In the genomic region with DNA sequence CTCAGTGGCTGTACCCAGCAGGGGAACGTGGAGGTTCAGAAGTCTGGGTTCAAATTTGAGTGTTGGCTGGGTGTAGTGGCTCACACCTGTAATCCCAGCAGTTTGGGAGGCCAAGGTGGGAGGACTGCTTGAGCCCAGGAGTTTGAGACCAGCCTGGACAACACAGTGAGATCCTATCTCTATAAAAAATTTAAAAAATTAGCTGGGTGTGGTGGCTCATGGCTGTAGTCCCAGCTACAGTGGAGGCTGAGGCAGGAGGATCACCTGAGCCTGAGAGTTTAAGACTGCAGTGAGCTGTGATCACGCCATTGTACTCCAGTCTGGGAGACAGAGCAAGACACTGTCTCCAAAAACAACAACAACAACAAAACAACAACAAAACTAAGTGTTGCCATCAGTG, we compare ENCODE assay signal across 12 cellular contexts. TPM values are rescaled to one million over a fixed set of nuclear protein-coding genes. Genes with fewer than 3 reads are reported as not detected.
A peak's percentile ranks its signal among the peaks of the same experiment; 100 is the strongest.
DNase-seq lines count a peak whose midpoint lies in the region; ATAC-seq, FAIRE-seq and TF ChIP-seq lines count a peak whose summit lies in the region.
"Not testable (repeated sequence)": the region's sequence is repeated elsewhere in the genome, so short reads cannot be mapped to it uniquely, and the experiment has no call there.
"Had no signal": no experiment of that assay in that cellular context is flagged by ENCODE, and none has a peak within 500 bp of the region (broad histone marks: within the 10 kb centered on the region; RNA-seq: fewer than 3 reads in every experiment).

No MANE protein-coding gene starts in this region.

- not testable (repeated sequence) for H2AK5ac ChIP-seq in IMR-90 (ENCODE audit: low read depth, low read length); trophoblast cell (ENCODE audit: low read length)

- in situ Hi-C loops in IMR-90 (cut with MboI; ENCODE audit: low sequenced_read_pairs); K562 (cut with MboI): not testable (repeated sequence)

- intact Hi-C loops in IMR-90 (cut with micrococcal nuclease); K562 (cut with micrococcal nuclease): not testable (repeated sequence)

- not testable (repeated sequence) for ATAC-seq in A549; IMR-90 (ENCODE audit: low read depth); K562

- not testable (repeated sequence) for H3K27me3 ChIP-seq in IMR-90 (ENCODE audit: control insufficient read depth, insufficient read depth, low read length); K562 (ENCODE audit: control insufficient read depth in 2 of 2, insufficient read depth in 2 of 2, low read length in 2 of 2); trophoblast cell (ENCODE audit: insufficient read depth, low read length)

- dilution Hi-C loops in IMR-90 (cut with HindIII; ENCODE audit: low sequenced_read_pairs, unreplicated experiment), result not testable (repeated sequence)

- H2AK9ac ChIP-seq in IMR-90 (replicated peaks; ENCODE audit: low read depth, low read length, poor library complexity), result peak overlapping the region; percentile 21

- H3K56ac ChIP-seq in IMR-90 (ENCODE audit: extremely low read depth, insufficient read depth, low read length), result not testable (repeated sequence)

- H4K8ac ChIP-seq in IMR-90 (ENCODE audit: low read depth in 2 of 2, low read length in 2 of 2); trophoblast cell (ENCODE audit: low read depth, low read length): not testable (repeated sequence)

- H2BK20ac ChIP-seq in IMR-90 (ENCODE audit: low read depth, low read length), result not testable (repeated sequence)

- H4K12ac ChIP-seq in trophoblast cell (ENCODE audit: low read depth, low read length), result not testable (repeated sequence)

- not testable (repeated sequence) for H3K4ac ChIP-seq in IMR-90 (ENCODE audit: low read depth, low read length); trophoblast cell (ENCODE audit: low read depth, low read length)

- not testable (repeated sequence) for H2AFZ ChIP-seq in IMR-90 (replicated peaks; ENCODE audit: low read length, poor library complexity); K562 (ENCODE audit: low read depth, low read length); trophoblast cell (ENCODE audit: insufficient read depth, low read length, poor library complexity)

- not testable (repeated sequence) for H3K4me1 ChIP-seq in A549; IMR-90 (ENCODE audit: control insufficient read depth, insufficient read depth, low read length); trophoblast cell (ENCODE audit: control insufficient read depth in 1 of 2, insufficient read depth in 2 of 2, low read length in 2 of 2)
- H3K4me1 ChIP-seq in K562 (replicated peaks in 1 of 2; ENCODE audit: control insufficient read depth in 2 of 2, insufficient read depth in 2 of 2, low read length in 2 of 2), result peaks cover 1 to 15% of the 10 kb centered on the region in 2 experiments; a peak in 4 of 5 replicates

- H3K27ac ChIP-seq in A549; IMR-90 (ENCODE audit: insufficient read depth, low read length); K562 (ENCODE audit: extremely low read depth, low read depth, low read length); trophoblast cell (ENCODE audit: low read depth, low read length): not testable (repeated sequence)

- not testable (repeated sequence) for H3K36me3 ChIP-seq in IMR-90 (ENCODE audit: control insufficient read depth, insufficient read depth, low read length); K562 (ENCODE audit: control insufficient read depth, insufficient read depth, low read length)
- peaks cover 10 to 12% of the 10 kb centered on the region in 2 experiments for H3K36me3 ChIP-seq in trophoblast cell (ENCODE audit: control insufficient read depth in 1 of 2, insufficient read depth in 2 of 2, low read length in 2 of 2)

- FAIRE-seq in A549 (lab: Jason Lieb, UNC), result peak; percentile 54
- FAIRE-seq in K562 (lab: Jason Lieb, UNC), result not testable (repeated sequence)

- not testable (repeated sequence) for BruUV-seq in IMR-90 (replicated peaks; lab: Mats Ljungman, UMichigan); K562 (replicated peaks; lab: Mats Ljungman, UMichigan)

- H3K4me2 ChIP-seq in A549; IMR-90 (ENCODE audit: low read depth, low read length); K562 (ENCODE audit: insufficient read depth, low read length); trophoblast cell (ENCODE audit: low read length): not testable (repeated sequence)

- H3K18ac ChIP-seq in IMR-90 (ENCODE audit: low read depth, low read length); trophoblast cell (ENCODE audit: low read length): not testable (repeated sequence)

- H3K23ac ChIP-seq in IMR-90 (ENCODE audit: low read depth, low read length); trophoblast cell (ENCODE audit: low read length): not testable (repeated sequence)

- not testable (repeated sequence) for TF ChIP-seq EP300 in A549 (IDR thresholded peaks at IDR 0.05); K562 (IDR thresholded peaks at IDR 0.05; ENCODE audit: low read length)

- not testable (repeated sequence) for H3K4me3 ChIP-seq in A549; IMR-90 (ENCODE audit: insufficient read depth, low read depth, low read length); K562; trophoblast cell (ENCODE audit: low read depth, low read length)

- not testable (repeated sequence) for H3K9me3 ChIP-seq in A549; IMR-90 (ENCODE audit: control insufficient read depth, insufficient read depth, low read length); K562 (replicated peaks; ENCODE audit: control insufficient read depth, insufficient read depth, low read depth, low read length); trophoblast cell (ENCODE audit: insufficient read depth, low read depth, low read length)

- H3K14ac ChIP-seq in IMR-90 (replicated peaks; ENCODE audit: low read depth, low read length); trophoblast cell (ENCODE audit: low read length): not testable (repeated sequence)

- not testable (repeated sequence) for H3K9me1 ChIP-seq in IMR-90 (ENCODE audit: insufficient read depth, low read length); K562 (ENCODE audit: control insufficient read depth, insufficient read depth, low read length)

- not testable (repeated sequence) for H2BK120ac ChIP-seq in IMR-90 (ENCODE audit: low read depth, low read length); trophoblast cell (ENCODE audit: insufficient read depth, low read length, poor library complexity)

- not testable (repeated sequence) for TF ChIP-seq POLR2A in A549 (IDR thresholded peaks at IDR 0.05; ENCODE audit: low read length); IMR-90 (IDR thresholded peaks at IDR 0.05; ENCODE audit: low read depth, low read length); K562 (conservative IDR thresholded peaks at IDR 0.05)

- H3K9ac ChIP-seq in IMR-90 (ENCODE audit: low read depth, low read length); trophoblast cell (ENCODE audit: low read length): not testable (repeated sequence)
- H3K9ac ChIP-seq in K562 (ENCODE audit: insufficient read depth in 1 of 2, low read depth in 2 of 2, low read length in 2 of 2), result peak overlapping the region in 1 of 2 experiments; percentile 68; a peak in 2 of 4 replicates

- TF ChIP-seq CTCF in A549 (IDR thresholded peaks at IDR 0.05); IMR-90 (conservative IDR thresholded peaks at IDR 0.05; ENCODE audit: low read depth, low read length); K562 (IDR thresholded peaks at IDR 0.05 in 2 of 3, conservative IDR thresholded peaks at IDR 0.05 in 1 of 3; ENCODE audit: insufficient read depth in 2 of 3, low read depth in 1 of 3, low read length in 3 of 3): not testable (repeated sequence)

- not testable (repeated sequence) for TF ChIP-seq RAD21 in A549 (conservative IDR thresholded peaks at IDR 0.05 in 1 of 2, IDR thresholded peaks at IDR 0.05 in 1 of 2); IMR-90 (IDR thresholded peaks at IDR 0.05; ENCODE audit: low read length); K562 (CRISPR knock-in tag; conservative IDR thresholded peaks at IDR 0.05 in 1 of 2, IDR thresholded peaks at IDR 0.05 in 1 of 2)

- DNase-seq in A549 (ENCODE audit: low read depth in 1 of 2, low spot score in 1 of 2); IMR-90; K562 (ENCODE audit: extremely low read depth in 1 of 4, low spot score in 3 of 4): not testable (repeated sequence)
- peak; percentile 45 to 67 for DNase-seq in trophoblast cell

- H4K5ac ChIP-seq in IMR-90 (ENCODE audit: low read depth, low read length), result not testable (repeated sequence)

- POLR2A ChIA-PET in A549 (lab: Yijun Ruan, JAX); IMR-90 (lab: Charles Lee; ENCODE audit: unreplicated experiment); K562 (lab: Yijun Ruan, JAX): not testable (repeated sequence)

- CTCF ChIA-PET in A549 (lab: Yijun Ruan, JAX), result interaction anchor here (0.6 to 1.6 kb wide), 8 partner anchors 9 to 421 kb away, joined by 3 to 5 read pairs (median 4); no protein-coding TSS in a partner anchor
- CTCF ChIA-PET in IMR-90 (lab: Yijun Ruan, JAX); K562 (lab: Yijun Ruan, JAX; ENCODE audit: low intra/inter-chr PET ratio): not testable (repeated sequence)

- H2BK5ac ChIP-seq in IMR-90 (ENCODE audit: low read depth, low read length, poor library complexity, severe bottlenecking); trophoblast cell (ENCODE audit: low read depth, low read length, poor library complexity): not testable (repeated sequence)

- not testable (repeated sequence) for H2BK15ac ChIP-seq in IMR-90 (ENCODE audit: low read depth, low read length)

- H4K91ac ChIP-seq in IMR-90 (ENCODE audit: insufficient read depth, low read depth, low read length); trophoblast cell (ENCODE audit: low read depth, low read length): not testable (repeated sequence)

- H3K79me1 ChIP-seq in IMR-90 (ENCODE audit: low read depth in 1 of 2, low read length in 2 of 2), result peaks cover 8 to 13% of the 10 kb centered on the region in 2 experiments; a peak in 3 of 4 replicates
- H3K79me1 ChIP-seq in trophoblast cell (ENCODE audit: low read length), result not testable (repeated sequence)

- not testable (repeated sequence) for H2BK12ac ChIP-seq in trophoblast cell (ENCODE audit: low read length)

- not testable (repeated sequence) for H4K20me1 ChIP-seq in IMR-90 (ENCODE audit: insufficient read depth, low read length); K562 (replicated peaks; ENCODE audit: control insufficient read depth, insufficient read depth, low read length)

- H3K79me2 ChIP-seq in K562 (ENCODE audit: control insufficient read depth, insufficient read depth, low read length); trophoblast cell (ENCODE audit: control insufficient read depth, insufficient read depth, low read length, poor library complexity): not testable (repeated sequence)

- whole genome bisulfite sequencing in A549 (ENCODE audit: missing lambda C conversion rate), result 87% methylated on average over 2 of the region's 2 CpGs
- WGBS in IMR-90 (ENCODE audit: extremely low coverage in 2 of 2, insufficient read length in 1 of 2), 2 experiments, result 83% methylated on average over 1 of the region's 2 CpGs; no CpG with 5 or more reads in 1 of the 2 experiments
- 53% methylated on average over 2 of the region's 2 CpGs for WGBS in K562 (ENCODE audit: insufficient coverage, low coverage, missing lambda C conversion rate)
- WGBS in trophoblast cell (ENCODE audit: extremely low coverage, insufficient coverage, insufficient read length), result no CpG with 5 or more reads among the region's 2 CpGs

RNA-seq across cellular contexts. Expression of a gene that starts 6.1 kb away (rescaled TPM):
- polyA plus RNA-seq in A549 (2011; rRNA removed) (20.7 and 25.0 TPM in 2 replicates), A549 (2017; fragmentation: RNase III; extraction: RNeasy Plus Mini Kit Qiagen cat#74134 plus additional on column Dnase treatment) (17.1 to 23.3 TPM (median 22.9 TPM) in 3 replicates), IMR-90 (2012; rRNA removed) (21.4 and 25.9 TPM in 2 replicates), K562 (2011; rRNA removed) (11.7 and 14.6 TPM in 2 replicates), K562 (2014; fragmentation: Illumina TruSeq; extraction: Trizol) (9.0 and 14.6 TPM in 2 replicates), K562 (2014; fragmentation: Nextera tagmentation; extraction: Ambion mirVana) (under 1 TPM; 0.28 to 0.92 TPM), K562 (2014; rRNA removed) (20.4 and 20.9 TPM in 2 replicates)
- polyA plus RNA-seq in A549 (2012; cell fraction: cytosol; rRNA removed), result 30.0 and 35.6 TPM in 2 replicates
- 39.3 and 46.0 TPM in 2 replicates for polyA plus RNA-seq in A549 (2012; cell fraction: nucleus; rRNA removed)
- polyA minus RNA-seq in A549 (2011; rRNA and poly(A)+ RNA removed), result 6.9 and 13.6 TPM in 2 replicates
- total RNA-seq in IMR-90 (2012; rRNA removed) (7.9 and 8.3 TPM in 2 replicates), K562 (2014; rRNA removed) (11.9 and 14.8 TPM in 2 replicates), K562 (2014; rRNA removed; fragmentation: Illumina TruSeq; extraction: Trizol) (1.9 and 4.2 TPM in 2 replicates), K562 (2015; rRNA removed; fragmentation: Illumina TruSeq; extraction: Trizol) (7.7 and 9.2 TPM in 2 replicates), K562 (2021) (15.4 and 15.6 TPM in 2 replicates)
- 49.0 and 50.2 TPM in 2 replicates for polyA plus RNA-seq in IMR-90 (2012; cell fraction: cytosol; rRNA removed)
- 34.1 and 62.8 TPM in 2 replicates for polyA plus RNA-seq in IMR-90 (2012; cell fraction: nucleus; rRNA removed; ENCODE audit: low replicate concordance)
- 17.4 and 18.8 TPM in 2 replicates for total RNA-seq in K562 (2011; cell fraction: chromatin; rRNA removed; ENCODE audit: low replicate concordance)
- total RNA-seq in K562 (2011; cell fraction: nucleolus; rRNA removed), result 12.3 and 13.6 TPM in 2 replicates
- 11.1 and 23.1 TPM in 2 replicates for total RNA-seq in K562 (2011; cell fraction: nucleoplasm; rRNA removed)
- 24.7 and 32.5 TPM in 2 replicates for polyA plus RNA-seq in K562 (2011; cell fraction: cytosol; rRNA removed)
- 23.7 and 28.9 TPM in 2 replicates for polyA plus RNA-seq in K562 (2011; cell fraction: nucleus; rRNA removed)
- polyA plus RNA-seq in K562 (2012), result 15.9 and 29.9 TPM in 2 replicates
- polyA minus RNA-seq in K562 (2011; rRNA and poly(A)+ RNA removed), result 2.0 and 2.6 TPM in 2 replicates
- 2.4 and 3.2 TPM in 2 replicates for polyA minus RNA-seq in K562 (2011; cell fraction: cytosol; rRNA and poly(A)+ RNA removed)
- 1.8 and 3.1 TPM in 2 replicates for polyA minus RNA-seq in K562 (2011; cell fraction: nucleus; rRNA and poly(A)+ RNA removed)
- 16.0 and 16.2 TPM in 2 replicates for polyA plus RNA-seq in trophoblast cell (2013)

RNA-seq across cellular contexts. Expression of a gene that starts 8.8 kb away (rescaled TPM):
- polyA plus RNA-seq in A549 (2011; rRNA removed) (not detected in 2 replicates), A549 (2017; fragmentation: RNase III; extraction: RNeasy Plus Mini Kit Qiagen cat#74134 plus additional on column Dnase treatment) (not detected in 3 replicates), IMR-90 (2012; rRNA removed) (0.44 TPM in 1 of 2 replicates, not detected in the other), K562 (2011; rRNA removed) (not detected in 2 replicates), K562 (2014; fragmentation: Illumina TruSeq; extraction: Trizol) (not detected in 2 replicates), K562 (2014; fragmentation: Nextera tagmentation; extraction: Ambion mirVana) (not detected), K562 (2014; rRNA removed) (0.21 and 1.1 TPM in 2 replicates)
- not detected in 2 replicates for polyA plus RNA-seq in A549 (2012; cell fraction: cytosol; rRNA removed)
- 0.48 and 2.0 TPM in 2 replicates for polyA plus RNA-seq in A549 (2012; cell fraction: nucleus; rRNA removed)
- 1.8 TPM in 1 of 2 replicates, not detected in the other for polyA minus RNA-seq in A549 (2011; rRNA and poly(A)+ RNA removed)
- total RNA-seq in IMR-90 (2012; rRNA removed) (not detected in 2 replicates), K562 (2014; rRNA removed) (not detected in 2 replicates), K562 (2014; rRNA removed; fragmentation: Illumina TruSeq; extraction: Trizol) (not detected in 2 replicates), K562 (2015; rRNA removed; fragmentation: Illumina TruSeq; extraction: Trizol) (not detected in 2 replicates), K562 (2021) (not detected in 2 replicates)
- 0.24 and 1.6 TPM in 2 replicates for polyA plus RNA-seq in IMR-90 (2012; cell fraction: cytosol; rRNA removed)
- 0.64 TPM in 1 of 2 replicates, not detected in the other for polyA plus RNA-seq in IMR-90 (2012; cell fraction: nucleus; rRNA removed; ENCODE audit: low replicate concordance)
- 2.7 and 4.0 TPM in 2 replicates for total RNA-seq in K562 (2011; cell fraction: chromatin; rRNA removed; ENCODE audit: low replicate concordance)
- total RNA-seq in K562 (2011; cell fraction: nucleolus; rRNA removed), result not detected in 2 replicates
- not detected in 2 replicates for total RNA-seq in K562 (2011; cell fraction: nucleoplasm; rRNA removed)
- not detected in 2 replicates for polyA plus RNA-seq in K562 (2011; cell fraction: cytosol; rRNA removed)
- 0.74 TPM in 1 of 2 replicates, not detected in the other for polyA plus RNA-seq in K562 (2011; cell fraction: nucleus; rRNA removed)
- polyA plus RNA-seq in K562 (2012), result 0.93 TPM in 1 of 2 replicates, not detected in the other
- not detected in 2 replicates for polyA minus RNA-seq in K562 (2011; rRNA and poly(A)+ RNA removed)
- not detected in 2 replicates for polyA minus RNA-seq in K562 (2011; cell fraction: cytosol; rRNA and poly(A)+ RNA removed)
- not detected in 2 replicates for polyA minus RNA-seq in K562 (2011; cell fraction: nucleus; rRNA and poly(A)+ RNA removed)
- 2.0 and 2.1 TPM in 2 replicates for polyA plus RNA-seq in trophoblast cell (2013)
- total RNA-seq: A172; CD4-positive, CD25-positive, alpha-beta regulatory T cell; Daoy; G401 had no signal
- polyA plus RNA-seq: AG04450; CD14-positive monocyte; CD4-positive, alpha-beta memory T cell; CD4-positive, CD25-positive, alpha-beta regulatory T cell; CD8-positive, alpha-beta memory T cell had no signal

RNA-seq across cellular contexts. Expression of a gene that starts 14.8 kb away (rescaled TPM):
- 34.7 and 45.5 TPM in 2 replicates for polyA plus RNA-seq in A549 (2011; rRNA removed)
- 107 and 141 TPM in 2 replicates for polyA plus RNA-seq in A549 (2012; cell fraction: cytosol; rRNA removed)
- polyA plus RNA-seq in A549 (2012; cell fraction: nucleus; rRNA removed), result 199 and 212 TPM in 2 replicates
- polyA plus RNA-seq in A549 (2017; fragmentation: RNase III; extraction: RNeasy Plus Mini Kit Qiagen cat#74134 plus additional on column Dnase treatment), result 79.2 to 81.4 TPM (median 80.3 TPM) in 3 replicates
- 72.7 and 78.7 TPM in 2 replicates for polyA minus RNA-seq in A549 (2011; rRNA and poly(A)+ RNA removed)
- 50.5 and 54.1 TPM in 2 replicates for total RNA-seq in IMR-90 (2012; rRNA removed)
- 60.2 and 62.7 TPM in 2 replicates for polyA plus RNA-seq in IMR-90 (2012; rRNA removed)
- polyA plus RNA-seq in IMR-90 (2012; cell fraction: cytosol; rRNA removed), result 39.4 and 78.4 TPM in 2 replicates
- 64.4 and 149 TPM in 2 replicates for polyA plus RNA-seq in IMR-90 (2012; cell fraction: nucleus; rRNA removed; ENCODE audit: low replicate concordance)
- total RNA-seq in K562 (2011; cell fraction: chromatin; rRNA removed; ENCODE audit: low replicate concordance), result 63.0 and 140 TPM in 2 replicates
- total RNA-seq in K562 (2011; cell fraction: nucleolus; rRNA removed), result 93.6 and 96.2 TPM in 2 replicates
- 80.4 and 98.4 TPM in 2 replicates for total RNA-seq in K562 (2011; cell fraction: nucleoplasm; rRNA removed)
- total RNA-seq in K562 (2014; rRNA removed), result 104 and 120 TPM in 2 replicates
- 51.2 and 71.0 TPM in 2 replicates for total RNA-seq in K562 (2014; rRNA removed; fragmentation: Illumina TruSeq; extraction: Trizol)
- 92.0 and 92.9 TPM in 2 replicates for total RNA-seq in K562 (2015; rRNA removed; fragmentation: Illumina TruSeq; extraction: Trizol)
- total RNA-seq in K562 (2021), result 111 and 114 TPM in 2 replicates
- polyA plus RNA-seq in K562 (2011; rRNA removed), result 41.1 and 52.0 TPM in 2 replicates
- 56.6 and 123 TPM in 2 replicates for polyA plus RNA-seq in K562 (2011; cell fraction: cytosol; rRNA removed)
- 86.2 and 132 TPM in 2 replicates for polyA plus RNA-seq in K562 (2011; cell fraction: nucleus; rRNA removed)
- polyA plus RNA-seq in K562 (2012), result 87.1 and 100 TPM in 2 replicates
- polyA plus RNA-seq in K562 (2014; fragmentation: Illumina TruSeq; extraction: Trizol), result 65.7 and 78.9 TPM in 2 replicates
- polyA plus RNA-seq in K562 (2014; fragmentation: Nextera tagmentation; extraction: Ambion mirVana), result 10 to 100 TPM in 1 of 2 experiments, 1 to 10 TPM in 1; 9.6 to 19.1 TPM
- 81.3 and 92.5 TPM in 2 replicates for polyA plus RNA-seq in K562 (2014; rRNA removed)
- 18.5 and 29.1 TPM in 2 replicates for polyA minus RNA-seq in K562 (2011; rRNA and poly(A)+ RNA removed)
- polyA minus RNA-seq in K562 (2011; cell fraction: cytosol; rRNA and poly(A)+ RNA removed), result 35.9 and 41.9 TPM in 2 replicates
- polyA minus RNA-seq in K562 (2011; cell fraction: nucleus; rRNA and poly(A)+ RNA removed), result 31.8 and 35.2 TPM in 2 replicates
- 84.0 and 84.3 TPM in 2 replicates for polyA plus RNA-seq in trophoblast cell (2013)

RNA-seq across cellular contexts. Expression of a gene that starts 33.1 kb away (rescaled TPM):
- polyA plus RNA-seq in A549 (2011; rRNA removed) (235 and 236 TPM in 2 replicates), A549 (2017; fragmentation: RNase III; extraction: RNeasy Plus Mini Kit Qiagen cat#74134 plus additional on column Dnase treatment) (141 to 155 TPM (median 143 TPM) in 3 replicates), IMR-90 (2012; rRNA removed) (81.3 and 158 TPM in 2 replicates), K562 (2011; rRNA removed) (230 and 371 TPM in 2 replicates), K562 (2014; fragmentation: Illumina TruSeq; extraction: Trizol) (205 and 262 TPM in 2 replicates), K562 (2014; fragmentation: Nextera tagmentation; extraction: Ambion mirVana) (10 to 100 TPM; 16.3 to 24.7 TPM), K562 (2014; rRNA removed) (210 and 224 TPM in 2 replicates)
- polyA plus RNA-seq in A549 (2012; cell fraction: cytosol; rRNA removed), result 265 and 288 TPM in 2 replicates
- polyA plus RNA-seq in A549 (2012; cell fraction: nucleus; rRNA removed), result 267 and 341 TPM in 2 replicates
- 390 and 504 TPM in 2 replicates for polyA minus RNA-seq in A549 (2011; rRNA and poly(A)+ RNA removed)
- total RNA-seq in IMR-90 (2012; rRNA removed) (28.3 and 30.3 TPM in 2 replicates), K562 (2014; rRNA removed) (311 and 436 TPM in 2 replicates), K562 (2014; rRNA removed; fragmentation: Illumina TruSeq; extraction: Trizol) (83.8 and 106 TPM in 2 replicates), K562 (2015; rRNA removed; fragmentation: Illumina TruSeq; extraction: Trizol) (130 and 150 TPM in 2 replicates), K562 (2021) (185 and 193 TPM in 2 replicates)
- 89.7 and 101 TPM in 2 replicates for polyA plus RNA-seq in IMR-90 (2012; cell fraction: cytosol; rRNA removed)
- polyA plus RNA-seq in IMR-90 (2012; cell fraction: nucleus; rRNA removed; ENCODE audit: low replicate concordance), result 76.5 and 101 TPM in 2 replicates
- 98.7 and 181 TPM in 2 replicates for total RNA-seq in K562 (2011; cell fraction: chromatin; rRNA removed; ENCODE audit: low replicate concordance)
- 171 and 186 TPM in 2 replicates for total RNA-seq in K562 (2011; cell fraction: nucleolus; rRNA removed)
- total RNA-seq in K562 (2011; cell fraction: nucleoplasm; rRNA removed), result 154 and 155 TPM in 2 replicates
- polyA plus RNA-seq in K562 (2011; cell fraction: cytosol; rRNA removed), result 179 and 223 TPM in 2 replicates
- polyA plus RNA-seq in K562 (2011; cell fraction: nucleus; rRNA removed), result 665 and 764 TPM in 2 replicates
- polyA plus RNA-seq in K562 (2012), result 170 and 298 TPM in 2 replicates
- polyA minus RNA-seq in K562 (2011; rRNA and poly(A)+ RNA removed), result 186 and 256 TPM in 2 replicates
- 217 TPM in 2 replicates for polyA minus RNA-seq in K562 (2011; cell fraction: cytosol; rRNA and poly(A)+ RNA removed)
- 65.8 and 91.3 TPM in 2 replicates for polyA minus RNA-seq in K562 (2011; cell fraction: nucleus; rRNA and poly(A)+ RNA removed)
- 159 and 164 TPM in 2 replicates for polyA plus RNA-seq in trophoblast cell (2013)

RNA-seq across cellular contexts. Expression of a gene that starts 33.9 kb away (rescaled TPM):
- polyA plus RNA-seq in A549 (2011; rRNA removed) (7.8 and 11.7 TPM in 2 replicates), A549 (2017; fragmentation: RNase III; extraction: RNeasy Plus Mini Kit Qiagen cat#74134 plus additional on column Dnase treatment) (14.1 to 18.5 TPM (median 14.8 TPM) in 3 replicates), IMR-90 (2012; rRNA removed) (4.9 and 5.4 TPM in 2 replicates), K562 (2011; rRNA removed) (4.9 and 12.9 TPM in 2 replicates), K562 (2014; fragmentation: Illumina TruSeq; extraction: Trizol) (12.8 and 13.1 TPM in 2 replicates), K562 (2014; fragmentation: Nextera tagmentation; extraction: Ambion mirVana) (1 to 10 TPM; 4.8 to 5.1 TPM), K562 (2014; rRNA removed) (7.5 and 8.5 TPM in 2 replicates)
- 13.0 and 16.7 TPM in 2 replicates for polyA plus RNA-seq in A549 (2012; cell fraction: cytosol; rRNA removed)
- 40.2 and 46.1 TPM in 2 replicates for polyA plus RNA-seq in A549 (2012; cell fraction: nucleus; rRNA removed)
- 13.9 and 15.5 TPM in 2 replicates for polyA minus RNA-seq in A549 (2011; rRNA and poly(A)+ RNA removed)
- total RNA-seq in IMR-90 (2012; rRNA removed) (0.28 and 0.54 TPM in 2 replicates), K562 (2014; rRNA removed) (2.3 and 3.3 TPM in 2 replicates), K562 (2014; rRNA removed; fragmentation: Illumina TruSeq; extraction: Trizol) (1.7 and 2.0 TPM in 2 replicates), K562 (2015; rRNA removed; fragmentation: Illumina TruSeq; extraction: Trizol) (1.7 and 2.9 TPM in 2 replicates), K562 (2021) (14.4 and 16.6 TPM in 2 replicates)
- polyA plus RNA-seq in IMR-90 (2012; cell fraction: cytosol; rRNA removed), result 4.2 and 5.8 TPM in 2 replicates
- polyA plus RNA-seq in IMR-90 (2012; cell fraction: nucleus; rRNA removed; ENCODE audit: low replicate concordance), result 6.8 and 12.2 TPM in 2 replicates
- 17.6 and 35.1 TPM in 2 replicates for total RNA-seq in K562 (2011; cell fraction: chromatin; rRNA removed; ENCODE audit: low replicate concordance)
- 16.7 and 18.3 TPM in 2 replicates for total RNA-seq in K562 (2011; cell fraction: nucleolus; rRNA removed)
- 22.2 and 28.6 TPM in 2 replicates for total RNA-seq in K562 (2011; cell fraction: nucleoplasm; rRNA removed)
- 10.8 and 11.7 TPM in 2 replicates for polyA plus RNA-seq in K562 (2011; cell fraction: cytosol; rRNA removed)
- 28.9 and 39.1 TPM in 2 replicates for polyA plus RNA-seq in K562 (2011; cell fraction: nucleus; rRNA removed)
- polyA plus RNA-seq in K562 (2012), result 14.9 and 28.4 TPM in 2 replicates
- 3.5 and 4.1 TPM in 2 replicates for polyA minus RNA-seq in K562 (2011; rRNA and poly(A)+ RNA removed)
- polyA minus RNA-seq in K562 (2011; cell fraction: cytosol; rRNA and poly(A)+ RNA removed), result 12.6 and 20.3 TPM in 2 replicates
- polyA minus RNA-seq in K562 (2011; cell fraction: nucleus; rRNA and poly(A)+ RNA removed), result 3.8 and 7.0 TPM in 2 replicates
- 7.5 and 8.6 TPM in 2 replicates for polyA plus RNA-seq in trophoblast cell (2013)
